In the genomic region with DNA sequence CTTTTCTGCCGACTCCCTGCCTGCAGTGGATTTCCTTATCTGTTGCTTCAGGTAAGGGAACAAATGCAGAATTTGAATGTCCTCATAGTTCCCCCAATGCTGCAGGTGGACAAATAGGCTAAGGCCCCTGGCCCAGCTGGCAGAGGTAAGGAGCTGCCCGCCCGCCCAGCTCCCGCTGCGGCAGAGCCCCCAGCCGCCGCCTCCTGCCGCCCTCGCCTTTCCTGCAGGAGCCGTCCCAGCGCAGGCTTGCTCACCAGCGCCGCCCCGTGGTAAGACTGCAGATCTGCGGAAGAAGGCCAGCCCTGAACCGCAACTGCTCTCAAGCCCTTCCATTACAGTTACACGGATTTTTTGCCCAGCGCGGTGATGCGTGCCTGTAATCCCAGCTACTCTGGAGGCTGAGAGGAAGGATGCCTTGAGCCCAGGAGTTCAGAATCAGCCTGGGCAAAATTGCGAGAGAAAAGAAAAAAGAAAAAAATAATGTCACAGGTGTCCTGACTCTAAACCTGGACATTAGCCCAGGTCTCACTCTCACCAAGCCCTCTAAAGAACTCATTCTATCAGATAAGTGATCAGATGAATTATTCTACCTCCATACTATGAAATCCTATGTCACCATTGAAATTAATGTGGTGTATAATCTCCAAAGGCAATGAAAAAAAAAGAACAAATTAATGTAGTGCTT, we compare ENCODE assay signal across 7 cellular contexts. TPM values are rescaled to one million over a fixed set of nuclear protein-coding genes. Genes with fewer than 3 reads are reported as not detected.
A peak's percentile ranks its signal among the peaks of the same experiment; 100 is the strongest.
DNase-seq lines count a peak whose midpoint lies in the region; ATAC-seq and TF ChIP-seq lines count a peak whose summit lies in the region.

No MANE protein-coding gene starts in this region.

- peak overlapping the region; percentile 29 for H3K4me3 ChIP-seq in MM.1S (ENCODE audit: low read length)

- H3K79me2 ChIP-seq in MM.1S (ENCODE audit: low read length), result no peaks in the 10 kb centered on the region

- 0 out of 2 replicates have a peak, but pooled peaks cover 7% of the 10 kb centered on the region for H3K4me1 ChIP-seq in MM.1S (ENCODE audit: low read length)

- no peaks in the 10 kb centered on the region for H3K9me3 ChIP-seq in MM.1S (replicated peaks; ENCODE audit: insufficient read depth, low read length)

- H3K9me2 ChIP-seq in MM.1S (replicated peaks; ENCODE audit: insufficient read depth, low read length), result no peaks in the 10 kb centered on the region

- H3K36me3 ChIP-seq in MM.1S (replicated peaks; ENCODE audit: insufficient read depth, low read length), result no peaks in the 10 kb centered on the region

- H3F3A ChIP-seq in MM.1S (ENCODE audit: insufficient read depth, low read length), result no peaks in the 10 kb centered on the region

- no peak overlapping the region for H3K9ac ChIP-seq in MM.1S (ENCODE audit: low read length)

- intact Hi-C loops in left ventricle myocardium superior (cut with micrococcal nuclease), result no loop called here

- DNase-seq in MM.1S, result peak; percentile 70
- DNase-seq in T-helper 1 cell, result peak; percentile 38 to 64 (median 47)
- DNase-seq in amniotic stem cell (lab: John Stamatoyannopoulos, UW), result peak; percentile 40
- peak; percentile 86 for DNase-seq in left ventricle myocardium superior
- peak; percentile 37 for DNase-seq in renal cortical epithelial cell (ENCODE audit: low read depth)

- H4K20me1 ChIP-seq in MM.1S (ENCODE audit: insufficient read depth, low read length), result no peaks in the 10 kb centered on the region

- peak overlapping the region; percentile 58 for H3K4me2 ChIP-seq in MM.1S (ENCODE audit: low read depth, low read length)

- H3K27me3 ChIP-seq in MM.1S (replicated peaks; ENCODE audit: insufficient read depth, low read length), result 0 out of 2 replicates have a peak, but pooled peaks cover 5% of the 10 kb centered on the region

- H2AFZ ChIP-seq in MM.1S (ENCODE audit: low read length), result peak overlapping the region; percentile 42

- TF ChIP-seq CTCF in GM12873 (IDR thresholded peaks at IDR 0.05; ENCODE audit: insufficient read depth, low read depth, low read length, missing control alignments) (peak; percentile 94), MM.1S (IDR thresholded peaks at IDR 0.05; ENCODE audit: low read length) (peak; percentile 93)

- H3K27ac ChIP-seq in MM.1S (ENCODE audit: low read length), result no peak overlapping the region

- peak; percentile 76 for ATAC-seq in left ventricle myocardium superior
- ATAC-seq in HG03045 (IDR thresholded peaks at IDR 0.05; ENCODE audit: unreplicated experiment), result no peak

RNA-seq across cellular contexts. Expression of gene EMID1, which starts 51.2 kb away (rescaled TPM):
- 0.40 TPM for total RNA-seq in left ventricle myocardium superior
- total RNA-seq in renal cortical epithelial cell, result 0.35 TPM in 1 of 2 replicates, not detected in the other
